31 cellular contexts compared by ENCODE assay signal in genomic region chr1:114692947-114693346, GRCh38. TPM values are rescaled to one million over a fixed set of nuclear protein-coding genes. Genes with fewer than 3 reads are reported as not detected.
DNase-seq lines count a peak whose midpoint lies in the region; ATAC-seq, FAIRE-seq and TF ChIP-seq lines count a peak whose summit lies in the region.
"Had no signal": no experiment of that assay in that cellular context is flagged by ENCODE, and none has a peak within 500 bp of the region (broad histone marks: within the 10 kb centered on the region; RNA-seq: fewer than 3 reads in every experiment).

No MANE protein-coding gene starts in this region.

- no peak overlapping the region for H3K4me2 ChIP-seq in A549
- H3K4me2 ChIP-seq in KMS-11, result peak overlapping the region; percentile 92; the same call in 1 of the 2 replicates
- H3K4me2 ChIP-seq: BLaER1 had no signal

- TF ChIP-seq POLR2A in A549 (IDR thresholded peaks at IDR 0.05; ENCODE audit: low read length), result no peak

- no peak overlapping the region for H2AFZ ChIP-seq in KMS-11 (ENCODE audit: low read depth)

- POLR2A ChIA-PET in A549 (lab: Yijun Ruan, JAX), result no interaction called here

- TF ChIP-seq RAD21 in A549 (conservative IDR thresholded peaks at IDR 0.05 in 1 of 2, IDR thresholded peaks at IDR 0.05 in 1 of 2), result no peak

- WGBS in A549 (ENCODE audit: missing lambda C conversion rate), result 63% methylated on average over 3 of the region's 3 CpGs
- WGBS in psoas muscle, 3 donors, result 34 to 62% (median 38%) methylated on average over 3 of the region's 3 CpGs

- intact Hi-C loops in psoas muscle (cut with DNase I) (no loop called here), head of caudate nucleus (cut with DNase I) (no loop called here)

- TF ChIP-seq CTCF in A549 (IDR thresholded peaks at IDR 0.05), result no peak
- TF ChIP-seq CTCF in KMS-11 (conservative IDR thresholded peaks at IDR 0.05; ENCODE audit: low read depth, low read length), result no peak
- no peak for TF ChIP-seq CTCF in psoas muscle (IDR thresholded peaks at IDR 0.05)
- TF ChIP-seq CTCF in D721Med (IDR thresholded peaks at IDR 0.05; ENCODE audit: insufficient read depth, missing control alignments), result no peak

- ATAC-seq in A549 (no peak), psoas muscle (no peak)
- ATAC-seq: GM12878 had no signal

- no peaks in the 10 kb centered on the region for H3K27me3 ChIP-seq in KMS-11 (ENCODE audit: insufficient read depth, low read depth)
- H3K27me3 ChIP-seq in psoas muscle (ENCODE audit: insufficient read depth in 3 of 3, low read length in 2 of 3), result no peaks in the 10 kb centered on the region
- no peaks in the 10 kb centered on the region for H3K27me3 ChIP-seq in skeletal muscle tissue (ENCODE audit: control insufficient read depth in 3 of 3, insufficient read depth in 3 of 3, low read length in 3 of 3)
- H3K27me3 ChIP-seq: BLaER1 had no signal

- DNase-seq in A549 (ENCODE audit: low read depth in 1 of 2, low spot score in 1 of 2) (no peak), psoas muscle (no peak), D721Med (ENCODE audit: insufficient read length, low spot score) (no peak), dedifferentiated amniotic fluid mesenchymal stem cell (ENCODE audit: extremely low spot score) (no peak), head of caudate nucleus (no peak)
- DNase-seq: ACHN; BE2C; C1 segment of cervical spinal cord; CD4-positive, alpha-beta memory T cell; CD4-positive, CD25-positive, alpha-beta regulatory T cell; CD8-positive, alpha-beta memory T cell; COR-L47; DMS 273 treated with DMSO at 0.1 percent for 48 hours; DMS153; DMS53; DMS79; DND-41; EL; GDM1 had no signal

- H3K27ac ChIP-seq in A549, result no peak overlapping the region
- H3K27ac ChIP-seq in KMS-11, result no peak overlapping the region
- H3K27ac ChIP-seq in psoas muscle, result peak overlapping the region; percentile 94
- H3K27ac ChIP-seq in skeletal muscle tissue (ENCODE audit: low read depth, low read length), result peak overlapping the region; percentile 95
- H3K27ac ChIP-seq: 22Rv1, BLaER1 had no signal

- FAIRE-seq in A549 (lab: Jason Lieb, UNC) (no peak), D721Med (lab: Jason Lieb, UNC) (no peak)
- FAIRE-seq: GM12878, GM12892, GM18507 had no signal

- H3K79me2 ChIP-seq in KMS-11 (ENCODE audit: insufficient read depth, low read depth), result no peaks in the 10 kb centered on the region; the same call in 1 of the 2 replicates

- no peaks in the 10 kb centered on the region for H4K20me1 ChIP-seq in KMS-11 (ENCODE audit: insufficient read depth)
- H4K20me1 ChIP-seq: BLaER1 had no signal

- TF ChIP-seq EP300 in A549 (IDR thresholded peaks at IDR 0.05), result no peak

- H3K9ac ChIP-seq in KMS-11, result no peak overlapping the region
- H3K9ac ChIP-seq in skeletal muscle tissue (ENCODE audit: low read depth in 1 of 3, low read length in 3 of 3), result peak overlapping the region; percentile 77 to 94 (median 86)
- H3K9ac ChIP-seq: BLaER1 had no signal

- H3K4me3 ChIP-seq in A549 (no peak overlapping the region), KMS-11 (IDR thresholded peaks at IDR 0.05; ENCODE audit: insufficient read depth, low read depth, low read length) (no peak overlapping the region), psoas muscle (peak overlapping the region; percentile 75), skeletal muscle tissue (ENCODE audit: low read length in 3 of 3) (peak overlapping the region; percentile 67 to 87 (median 68))
- H3K4me3 ChIP-seq: BLaER1, GM12878 had no signal

- CTCF ChIA-PET in A549 (lab: Yijun Ruan, JAX), result interaction anchor here (0.8 to 1.0 kb wide), 2 partner anchors 8 to 22 kb away, joined by 3 to 6 read pairs; no protein-coding TSS in a partner anchor

- H3K36me3 ChIP-seq in KMS-11 (ENCODE audit: insufficient read depth), result no peaks in the 10 kb centered on the region
- H3K36me3 ChIP-seq in psoas muscle (ENCODE audit: insufficient read depth in 1 of 2, low read depth in 1 of 2), result peaks cover 0 to 36% of the 10 kb centered on the region in 2 donors
- peaks cover 8 to 32% (median 17%) of the 10 kb centered on the region in 3 donors for H3K36me3 ChIP-seq in skeletal muscle tissue (ENCODE audit: control insufficient read depth in 3 of 3, insufficient read depth in 3 of 3, low read length in 3 of 3)
- H3K36me3 ChIP-seq: BE2C, BLaER1 had no signal

- H3K4me1 ChIP-seq in A549 (no peaks in the 10 kb centered on the region), KMS-11 (ENCODE audit: low read depth, poor library complexity, severe bottlenecking) (peaks cover 76% of the 10 kb centered on the region), psoas muscle (peaks cover 43% of the 10 kb centered on the region), skeletal muscle tissue (ENCODE audit: control insufficient read depth in 3 of 3, insufficient read depth in 3 of 3, low read length in 3 of 3) (peaks cover 25 to 35% (median 27%) of the 10 kb centered on the region in 3 donors)
- H3K4me1 ChIP-seq: BE2C, BLaER1 had no signal

- no peaks in the 10 kb centered on the region for H3K9me3 ChIP-seq in A549
- no peaks in the 10 kb centered on the region for H3K9me3 ChIP-seq in psoas muscle
- H3K9me3 ChIP-seq in skeletal muscle tissue (ENCODE audit: control insufficient read depth in 3 of 3, low read length in 3 of 3), result no peaks in the 10 kb centered on the region
- H3K9me3 ChIP-seq: BE2C, BLaER1 had no signal

TF ChIP-seq in A549, 52 proteins besides CTCF, POLR2A, EP300 and RAD21:
- no peak for TF ChIP-seq USF2 (IDR thresholded peaks at IDR 0.05)
- TF ChIP-seq ZC3H11A (IDR thresholded peaks at IDR 0.05), result peak; percentile 38; the same call in 1 of the 2 replicates
- TF ChIP-seq EHMT2 (IDR thresholded peaks at IDR 0.05; ENCODE audit: low read depth), result no peak

RNA-seq across cellular contexts. Expression of gene AMPD1, which starts 2.4 kb away (rescaled TPM):
- polyA plus RNA-seq in A549 (2011; rRNA removed) (not detected in 2 replicates), A549 (2017; fragmentation: RNase III; extraction: RNeasy Plus Mini Kit Qiagen cat#74134 plus additional on column Dnase treatment) (not detected in 3 replicates), psoas muscle (100 to 1,000 TPM in 2 of 3 donors, 1 to 10 TPM in 1; 4.8 to 174 (median 129) TPM)
- polyA plus RNA-seq in A549 (2012; cell fraction: cytosol; rRNA removed), result not detected in 2 replicates
- not detected in 2 replicates for polyA plus RNA-seq in A549 (2012; cell fraction: nucleus; rRNA removed)
- polyA minus RNA-seq in A549 (2011; rRNA and poly(A)+ RNA removed), result not detected in 2 replicates
- total RNA-seq in psoas muscle (100 to 1,000 TPM in 2 of 4 donors, 10 to 100 TPM in 2; 73.4 to 289 (median 155) TPM), skeletal muscle tissue (40.7 TPM)
- total RNA-seq: A172; CD4-positive, alpha-beta memory T cell; CD8-positive, alpha-beta memory T cell; Daoy; G401; GM12878 had no signal
- polyA plus RNA-seq: AG04450; CD14-positive monocyte; CD4-positive, alpha-beta memory T cell; CD4-positive, CD25-positive, alpha-beta regulatory T cell; CD8-positive, alpha-beta memory T cell had no signal

RNA-seq across cellular contexts. Expression of gene DENND2C, which starts 23.1 kb away (rescaled TPM):
- polyA plus RNA-seq in A549 (2011; rRNA removed), result 0.19 and 0.24 TPM in 2 replicates
- polyA plus RNA-seq in A549 (2012; cell fraction: cytosol; rRNA removed), result 0.04 TPM in 2 replicates
- polyA plus RNA-seq in A549 (2012; cell fraction: nucleus; rRNA removed), result 0.05 and 0.06 TPM in 2 replicates
- polyA plus RNA-seq in A549 (2017; fragmentation: RNase III; extraction: RNeasy Plus Mini Kit Qiagen cat#74134 plus additional on column Dnase treatment), result 0.16 to 0.20 TPM (median 0.18 TPM) in 3 replicates
- 0.15 and 0.50 TPM in 2 replicates for polyA minus RNA-seq in A549 (2011; rRNA and poly(A)+ RNA removed)
- 10 to 100 TPM; 12.6 to 16.4 (median 14.7) TPM for total RNA-seq in psoas muscle
- 10 to 100 TPM in 1 of 3 donors, 1 to 10 TPM in 2; 1.4 to 18.3 (median 8.7) TPM for polyA plus RNA-seq in psoas muscle
- total RNA-seq in skeletal muscle tissue, result 7.8 TPM

RNA-seq across cellular contexts. Expression of gene NRAS, which starts 23.6 kb away (rescaled TPM):
- polyA plus RNA-seq in A549 (2011; rRNA removed) (42.6 and 52.2 TPM in 2 replicates), A549 (2017; fragmentation: RNase III; extraction: RNeasy Plus Mini Kit Qiagen cat#74134 plus additional on column Dnase treatment) (28.4 to 28.7 TPM (median 28.7 TPM) in 3 replicates), psoas muscle (10 to 100 TPM in 1 of 3 donors, 1 to 10 TPM in 2; 4.3 to 15.8 (median 5.0) TPM)
- 9.5 and 10.6 TPM in 2 replicates for polyA plus RNA-seq in A549 (2012; cell fraction: cytosol; rRNA removed)
- polyA plus RNA-seq in A549 (2012; cell fraction: nucleus; rRNA removed), result 2.6 and 4.9 TPM in 2 replicates
- 23.4 and 25.2 TPM in 2 replicates for polyA minus RNA-seq in A549 (2011; rRNA and poly(A)+ RNA removed)
- total RNA-seq in psoas muscle (1 to 10 TPM; 3.6 to 6.6 (median 5.9) TPM), skeletal muscle tissue (31.8 TPM)

Comparison
In these comparisons a context has a peak if more than half of its experiments do, and no peak if none do; other contexts are left out.
1. H3K27ac ChIP-seq: peak in psoas muscle (single experiment) and skeletal muscle tissue (single experiment); none in A549 (0 of 2) and KMS-11 (single experiment).
2. H3K4me3 ChIP-seq: peak in psoas muscle (single experiment) and skeletal muscle tissue (3 of 3); none in A549 (single experiment) and KMS-11 (single experiment).